In the genomic region with DNA sequence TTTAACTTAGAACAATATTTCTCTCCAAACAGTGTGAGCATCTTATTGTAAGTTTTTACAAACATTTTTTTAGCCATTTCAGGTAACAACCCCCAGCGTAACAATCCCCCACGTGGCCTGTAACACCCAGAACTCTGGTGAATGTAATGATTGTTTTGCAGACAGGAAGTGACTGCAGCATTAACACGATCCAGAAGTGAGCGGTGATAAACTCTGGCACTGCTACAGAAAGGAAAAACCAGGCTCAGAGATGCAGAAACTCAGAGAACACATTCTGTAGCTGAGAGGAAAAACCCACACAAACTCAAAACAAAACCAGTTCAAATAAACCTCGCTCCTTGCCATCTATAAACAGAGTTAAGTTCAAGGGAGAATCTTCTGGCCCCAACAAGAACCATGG, we compare ENCODE assay signal across 27 cellular contexts.
DNase-seq lines count a peak whose midpoint lies in the region; ATAC-seq, FAIRE-seq and TF ChIP-seq lines count a peak whose summit lies in the region.
"Had no signal": no experiment of that assay in that cellular context is flagged by ENCODE, and none has a peak within 500 bp of the region (broad histone marks: within the 10 kb centered on the region; RNA-seq: fewer than 3 reads in every experiment).

No MANE protein-coding gene starts in this region.

- no TSS peak for BruUV-seq in Calu3 (replicated peaks; lab: Mats Ljungman, UMichigan)

- no peaks in the 10 kb centered on the region for H3K36me3 ChIP-seq in RWPE2 (ENCODE audit: low read depth)
- no peaks in the 10 kb centered on the region for H3K36me3 ChIP-seq in hepatocyte (replicated peaks; ENCODE audit: insufficient read depth, low read depth)
- no peaks in the 10 kb centered on the region for H3K36me3 ChIP-seq in trophoblast cell (ENCODE audit: control insufficient read depth in 1 of 2, insufficient read depth in 2 of 2, low read length in 2 of 2)
- H3K36me3 ChIP-seq: lower lobe of right lung had no signal

- H2BK12ac ChIP-seq in trophoblast cell (ENCODE audit: low read length): no peak overlapping the region

- H3K9me2 ChIP-seq in hepatocyte (replicated peaks; ENCODE audit: insufficient read depth): no peaks in the 10 kb centered on the region

- intact Hi-C loops in Calu3 (cut with micrococcal nuclease; ENCODE audit: unreplicated experiment): no loop called here

- H3K27me3 Mint-ChIP-seq in Calu3 (ENCODE audit: unreplicated experiment) (no peaks in the 10 kb centered on the region), T-helper 17 cell (no peaks in the 10 kb centered on the region)
- H3K27me3 Mint-ChIP-seq: dendritic cell treated with granulocyte-macrophage colony-stimulating factor and Interleukin-4, amounts not matched to agents 40 ng/mL and 50 ng/mL, for 4 days had no signal

- TF ChIP-seq CTCF in Calu3 (IDR thresholded peaks at IDR 0.05; ENCODE audit: unreplicated experiment) (no peak), RWPE2 (IDR thresholded peaks at IDR 0.05; ENCODE audit: poor library complexity, severe bottlenecking) (no peak), hepatocyte (IDR thresholded peaks at IDR 0.05; ENCODE audit: poor library complexity) (no peak)

- no peak overlapping the region for H2BK120ac ChIP-seq in trophoblast cell (ENCODE audit: insufficient read depth, low read length, poor library complexity)

- 39% methylated on average over 5 of the region's 5 CpGs for WGBS in hepatocyte (ENCODE audit: low lambda C conversion rate, missing lambda C conversion rate)
- WGBS in trophoblast cell (ENCODE audit: extremely low coverage, insufficient coverage, insufficient read length): no CpG with 5 or more reads among the region's 5 CpGs

- H3K4me1 Mint-ChIP-seq in Calu3 (ENCODE audit: low read depth, unreplicated experiment): peaks cover 31% of the 10 kb centered on the region
- no peaks in the 10 kb centered on the region for H3K4me1 Mint-ChIP-seq in T-helper 17 cell
- H3K4me1 Mint-ChIP-seq: naive thymus-derived CD4-positive, alpha-beta T cell; stimulated activated effector memory CD8-positive, alpha-beta T cell treated with anti-CD3 and anti-CD28 coated beads, Interleukin-12 subunit alpha, Interleukin-12 subunit beta, amount 100 ng/mL, for 72 hours had no signal

- H3K4me1 ChIP-seq in RWPE2 (ENCODE audit: insufficient read depth, poor library complexity, severe bottlenecking): peaks cover 14% of the 10 kb centered on the region
- peaks cover 11% of the 10 kb centered on the region for H3K4me1 ChIP-seq in hepatocyte (ENCODE audit: insufficient read depth)
- H3K4me1 ChIP-seq in trophoblast cell (ENCODE audit: control insufficient read depth in 1 of 2, insufficient read depth in 2 of 2, low read length in 2 of 2): peaks cover 5 to 12% of the 10 kb centered on the region in 2 experiments
- H3K4me1 ChIP-seq: lower lobe of right lung, parathyroid adenoma had no signal

- H4K12ac ChIP-seq in trophoblast cell (ENCODE audit: low read depth, low read length): no peak overlapping the region

- no peak overlapping the region for H4K91ac ChIP-seq in trophoblast cell (ENCODE audit: low read depth, low read length)

- H3K27ac ChIP-seq in RWPE2 (ENCODE audit: poor library complexity, severe bottlenecking) (peak overlapping the region; percentile 62), hepatocyte (peak overlapping the region; percentile 42), trophoblast cell (ENCODE audit: low read depth, low read length) (peak overlapping the region; percentile 72)
- H3K27ac ChIP-seq: lower lobe of right lung, parathyroid adenoma had no signal

- no peak overlapping the region for H2AK5ac ChIP-seq in trophoblast cell (ENCODE audit: low read length)

- no peak overlapping the region for H3K9ac ChIP-seq in trophoblast cell (ENCODE audit: low read length)
- H3K9ac ChIP-seq: parathyroid adenoma had no signal

- no peak overlapping the region for H2BK5ac ChIP-seq in trophoblast cell (ENCODE audit: low read depth, low read length, poor library complexity)

- no peaks in the 10 kb centered on the region for H3K27me3 ChIP-seq in RWPE2 (ENCODE audit: insufficient read depth, poor library complexity, severe bottlenecking)
- H3K27me3 ChIP-seq in hepatocyte: no peaks in the 10 kb centered on the region
- no peaks in the 10 kb centered on the region for H3K27me3 ChIP-seq in trophoblast cell (ENCODE audit: insufficient read depth, low read length)

- H3K9me3 ChIP-seq in RWPE2 (ENCODE audit: severe bottlenecking) (no peaks in the 10 kb centered on the region), hepatocyte (ENCODE audit: low read depth) (no peaks in the 10 kb centered on the region), trophoblast cell (ENCODE audit: insufficient read depth, low read depth, low read length) (no peaks in the 10 kb centered on the region), T-helper 17 cell (ENCODE audit: control insufficient read depth, low read length, poor library complexity, severe bottlenecking) (no peaks in the 10 kb centered on the region)

- no peaks in the 10 kb centered on the region for H3K9me3 Mint-ChIP-seq in Calu3 (ENCODE audit: low read depth, unreplicated experiment)
- H3K9me3 Mint-ChIP-seq: dendritic cell treated with granulocyte-macrophage colony-stimulating factor and Interleukin-4, amounts not matched to agents 40 ng/mL and 50 ng/mL, for 4 days; stimulated activated effector memory CD8-positive, alpha-beta T cell treated with anti-CD3 and anti-CD28 coated beads, Interleukin-12 subunit alpha, Interleukin-12 subunit beta, amount 100 ng/mL, for 72 hours; T-helper 2 cell treated with Interferon-gamma antibody and Interleukin-4, amounts not matched to agents 5 μg/mL and 100 μg/mL, for 36 hours had no signal

- peaks cover 4% of the 10 kb centered on the region for H3K79me1 ChIP-seq in trophoblast cell (ENCODE audit: low read length)

- no peak overlapping the region for H3K23ac ChIP-seq in trophoblast cell (ENCODE audit: low read length)

- no peaks in the 10 kb centered on the region for H3K79me2 ChIP-seq in hepatocyte
- H3K79me2 ChIP-seq in trophoblast cell (ENCODE audit: control insufficient read depth, insufficient read depth, low read length, poor library complexity): no peaks in the 10 kb centered on the region
- H3K79me2 ChIP-seq: parathyroid adenoma had no signal

- H3K4me3 ChIP-seq in RWPE2 (ENCODE audit: severe bottlenecking): no peak overlapping the region
- no peak overlapping the region for H3K4me3 ChIP-seq in hepatocyte
- H3K4me3 ChIP-seq in trophoblast cell (ENCODE audit: low read depth, low read length): no peak overlapping the region
- H3K4me3 ChIP-seq: K562, lower lobe of right lung had no signal

- H2AFZ ChIP-seq in hepatocyte: peak overlapping the region; percentile 3
- H2AFZ ChIP-seq in trophoblast cell (ENCODE audit: insufficient read depth, low read length, poor library complexity): no peak overlapping the region
- H2AFZ ChIP-seq: parathyroid adenoma had no signal

- no peaks in the 10 kb centered on the region for H3K36me3 Mint-ChIP-seq in Calu3 (ENCODE audit: insufficient read depth, unreplicated experiment)
- H3K36me3 Mint-ChIP-seq in T-helper 17 cell (ENCODE audit: low read depth): no peaks in the 10 kb centered on the region
- H3K36me3 Mint-ChIP-seq: stimulated activated effector memory CD8-positive, alpha-beta T cell treated with anti-CD3 and anti-CD28 coated beads, Interleukin-12 subunit alpha, Interleukin-12 subunit beta, amount 100 ng/mL, for 72 hours had no signal

- CTCF ChIA-PET in Calu3 (lab: Charles Lee): no interaction called here

- H4K8ac ChIP-seq in trophoblast cell (ENCODE audit: low read depth, low read length): no peak overlapping the region

- H3K4ac ChIP-seq in trophoblast cell (ENCODE audit: low read depth, low read length): no peak overlapping the region

- no peak overlapping the region for H3K18ac ChIP-seq in trophoblast cell (ENCODE audit: low read length)

- no peak overlapping the region for H3K14ac ChIP-seq in trophoblast cell (ENCODE audit: low read length)

- H3K4me2 ChIP-seq in hepatocyte (peak overlapping the region; percentile 49), trophoblast cell (ENCODE audit: low read length) (no peak overlapping the region)

- ATAC-seq in RWPE2 (ENCODE audit: low read depth) (peak; percentile 42; the same call in 2 of the 3 replicates), HG03175 (IDR thresholded peaks at IDR 0.05; ENCODE audit: unreplicated experiment) (no peak), T-helper 17 cell (no peak)
- ATAC-seq: activated CD8-positive, alpha-beta T cell treated with anti-CD3 and anti-CD28 coated beads, Interleukin-2, amount 10 ng/mL, durations not matched to agents 7 days and 5 days; K562; lower lobe of right lung; naive thymus-derived CD4-positive, alpha-beta T cell; stimulated activated effector memory CD8-positive, alpha-beta T cell treated with anti-CD3 and anti-CD28 coated beads, Interleukin-12 subunit alpha, Interleukin-12 subunit beta, amount 100 ng/mL, for 72 hours had no signal

- FAIRE-seq in GM19239 (lab: Jason Lieb, UNC): no peak
- FAIRE-seq: frontal cortex, islet of Langerhans, K562 had no signal

- DNase-seq in Calu3 (no peak), RWPE2 (ENCODE audit: low spot score) (no peak), hepatocyte (ENCODE audit: low spot score) (no peak), trophoblast cell (no peak), GM19239 (ENCODE audit: insufficient read length, low spot score) (no peak), T-helper 17 cell (no peak)
- no peak for DNase-seq in activated CD4-positive, alpha-beta T cell treated with anti-CD3 and anti-CD28 coated beads for 48 hours
- DNase-seq: ACHN; activated CD4-positive, CD25-positive, alpha-beta regulatory T cell; activated CD8-positive, alpha-beta T cell treated with anti-CD3 and anti-CD28 coated beads, Interleukin-2, amount 10 ng/mL, durations not matched to agents 7 days and 5 days; activated naive CD4-positive, alpha-beta T cell; C1 segment of cervical spinal cord; HCEC 1CT; lower lobe of right lung; MM.1S; naive thymus-derived CD4-positive, alpha-beta T cell; NCI-H1436; NCI-H510A; stimulated activated CD4-positive, alpha-beta T cell treated with anti-CD3 and anti-CD28 coated beads, Interleukin-1b, Interleukin-23, amount 100 ng/mL, for 48 hours had no signal

- H3K4me3 Mint-ChIP-seq in Calu3 (ENCODE audit: low read depth, unreplicated experiment) (no peak overlapping the region), T-helper 17 cell (no peak overlapping the region)
- H3K4me3 Mint-ChIP-seq: activated CD8-positive, alpha-beta T cell treated with anti-CD3 and anti-CD28 coated beads, Interleukin-2, amount 10 ng/mL, durations not matched to agents 7 days and 5 days; dendritic cell treated with granulocyte-macrophage colony-stimulating factor and Interleukin-4, amounts not matched to agents 40 ng/mL and 50 ng/mL, for 4 days; naive thymus-derived CD4-positive, alpha-beta T cell; stimulated activated effector memory CD8-positive, alpha-beta T cell treated with anti-CD3 and anti-CD28 coated beads, Interleukin-12 subunit alpha, Interleukin-12 subunit beta, amount 100 ng/mL, for 72 hours; T-helper 2 cell treated with Interferon-gamma antibody and Interleukin-4, amounts not matched to agents 5 μg/mL and 100 μg/mL, for 36 hours had no signal

- H4K20me1 ChIP-seq in hepatocyte (ENCODE audit: insufficient read depth, poor library complexity, severe bottlenecking): no peaks in the 10 kb centered on the region

- H3K27ac Mint-ChIP-seq in Calu3 (ENCODE audit: unreplicated experiment) (peak overlapping the region; percentile 30), T-helper 17 cell (no peak overlapping the region)
- H3K27ac Mint-ChIP-seq: activated CD8-positive, alpha-beta T cell treated with anti-CD3 and anti-CD28 coated beads, Interleukin-2, amount 10 ng/mL, durations not matched to agents 7 days and 5 days; dendritic cell treated with granulocyte-macrophage colony-stimulating factor and Interleukin-4, amounts not matched to agents 40 ng/mL and 50 ng/mL, for 4 days; naive thymus-derived CD4-positive, alpha-beta T cell; stimulated activated effector memory CD8-positive, alpha-beta T cell treated with anti-CD3 and anti-CD28 coated beads, Interleukin-12 subunit alpha, Interleukin-12 subunit beta, amount 100 ng/mL, for 72 hours; T-helper 2 cell treated with Interferon-gamma antibody and Interleukin-4, amounts not matched to agents 5 μg/mL and 100 μg/mL, for 36 hours had no signal
